ENCODE assay signal across 20 cellular contexts in genomic region chr1:228835456-228835855, GRCh38.
DNase-seq lines count a peak whose midpoint lies in the region; ATAC-seq, FAIRE-seq and TF ChIP-seq lines count a peak whose summit lies in the region.
"Had no signal": no experiment of that assay in that cellular context is flagged by ENCODE, and none has a peak within 500 bp of the region (broad histone marks: within the 10 kb centered on the region; RNA-seq: fewer than 3 reads in every experiment).

No MANE protein-coding gene starts in this region.

- TF ChIP-seq CTCF in HepG2 (CRISPR knock-in tag; IDR thresholded peaks at IDR 0.05) (no peak), right lobe of liver (IDR thresholded peaks at IDR 0.05) (no peak), dorsolateral prefrontal cortex (IDR thresholded peaks at IDR 0.05 in 54 of 56, conservative IDR thresholded peaks at IDR 0.05 in 2 of 56; ENCODE audit: low read depth in 1 of 56, partially characterized antibody in 56 of 56) (no peak), type B pancreatic cell (conservative IDR thresholded peaks at IDR 0.05) (no peak), A673 (conservative IDR thresholded peaks at IDR 0.05; ENCODE audit: low read depth, low read length) (no peak)

- H3K9ac ChIP-seq in HepG2 (ENCODE audit: insufficient read depth, low read depth, low read length) (no peak overlapping the region), trophoblast cell (ENCODE audit: low read length) (no peak overlapping the region)
- H3K9ac ChIP-seq: GM23248 had no signal

- no peak for TF ChIP-seq EP300 in HepG2 (IDR thresholded peaks at IDR 0.05; ENCODE audit: low read depth in 2 of 2, low read length in 2 of 2)
- TF ChIP-seq EP300 in HepG2 (CRISPR knock-in tag; IDR thresholded peaks at IDR 0.05; ENCODE audit: borderline replicate concordance): no peak

- H4K20me1 ChIP-seq in HepG2 (ENCODE audit: insufficient read depth, low read length): no peaks in the 10 kb centered on the region

- no peak overlapping the region for H2AK5ac ChIP-seq in trophoblast cell (ENCODE audit: low read length)

- no peaks in the 10 kb centered on the region; a peak in 1 of 5 replicates for H3K27me3 ChIP-seq in HepG2 (ENCODE audit: control insufficient read depth in 1 of 2, insufficient read depth in 2 of 2, low read length in 2 of 2)
- no peaks in the 10 kb centered on the region for H3K27me3 ChIP-seq in right lobe of liver
- H3K27me3 ChIP-seq in dorsolateral prefrontal cortex: peaks cover 0 to 9% (median 0%) of the 10 kb centered on the region in 45 donors
- H3K27me3 ChIP-seq in trophoblast cell (ENCODE audit: insufficient read depth, low read length): no peaks in the 10 kb centered on the region
- H3K27me3 ChIP-seq in A673 (replicated peaks; ENCODE audit: insufficient read depth, low read depth, low read length, poor library complexity): peaks cover 18% of the 10 kb centered on the region

- peaks cover 85% of the 10 kb centered on the region for H3K4me1 ChIP-seq in HepG2 (ENCODE audit: insufficient read depth, low read length)
- peaks cover 0 to 36% (median 17%) of the 10 kb centered on the region in 4 donors for H3K4me1 ChIP-seq in right lobe of liver
- peaks cover 27 to 38% of the 10 kb centered on the region in 2 experiments for H3K4me1 ChIP-seq in trophoblast cell (ENCODE audit: control insufficient read depth in 1 of 2, insufficient read depth in 2 of 2, low read length in 2 of 2)
- no peaks in the 10 kb centered on the region for H3K4me1 ChIP-seq in A673 (ENCODE audit: insufficient read depth, low read length, poor library complexity, severe bottlenecking)

- CTCF ChIA-PET in HepG2 (lab: Yijun Ruan, JAX; ENCODE audit: low intra/inter-chr PET ratio, low total read pairs) (no interaction called here), A673 (lab: Charles Lee) (no interaction called here)

- in situ Hi-C loops in HepG2 (cut with HindIII; ENCODE audit: extremely low pct_ligation_motif_present, low pct_unique_long_range_greater_than_20kb): no loop called here

- H2BK12ac ChIP-seq in trophoblast cell (ENCODE audit: low read length): peak overlapping the region; percentile 23

- no peak overlapping the region for H3K4me2 ChIP-seq in HepG2 (ENCODE audit: low read depth, low read length)
- no peak overlapping the region for H3K4me2 ChIP-seq in trophoblast cell (ENCODE audit: low read length)

- no peak overlapping the region for H4K8ac ChIP-seq in trophoblast cell (ENCODE audit: low read depth, low read length)

- ATAC-seq in HepG2 (no peak), right lobe of liver (no peak), GM19452 (IDR thresholded peaks at IDR 0.05; ENCODE audit: unreplicated experiment) (no peak)

- intact Hi-C loops in HepG2 (cut with micrococcal nuclease; ENCODE audit: unreplicated experiment): loop anchor here (5.0 to 10.0 kb wide), 2 partner anchors 102 to 299 kb away; no protein-coding TSS in a partner anchor
- intact Hi-C loops in right lobe of liver (cut with DNase I): no loop called here
- intact Hi-C loops in dorsolateral prefrontal cortex (cut with DNase I): loop anchor here (5.0 to 10.0 kb wide), 4 partner anchors 98 to 389 kb away; partner anchors contain the start of gene RHOU (in 1 of the 2)
- intact Hi-C loops in A673 (cut with micrococcal nuclease; ENCODE audit: unreplicated experiment): no loop called here

- H3K18ac ChIP-seq in trophoblast cell (ENCODE audit: low read length): no peak overlapping the region

- no TSS peak for BruUV-seq in HepG2 (replicated peaks; lab: Mats Ljungman, UMichigan)
- BruUV-seq in A673 (replicated peaks; lab: Mats Ljungman, UMichigan): no TSS peak

- H3K4me3 ChIP-seq in HepG2 (replicated peaks in 1 of 3; ENCODE audit: insufficient read depth in 1 of 3, low read depth in 2 of 3, low read length in 3 of 3) (no peak overlapping the region), right lobe of liver (no peak overlapping the region), dorsolateral prefrontal cortex (no peak overlapping the region), trophoblast cell (ENCODE audit: low read depth, low read length) (no peak overlapping the region), A673 (ENCODE audit: low read depth, low read length, poor library complexity, severe bottlenecking) (no peak overlapping the region)
- H3K4me3 ChIP-seq: GM23248 had no signal

- TF ChIP-seq POLR2A in HepG2 (IDR thresholded peaks at IDR 0.05; ENCODE audit: insufficient read depth in 1 of 2, low read depth in 2 of 2, low read length in 2 of 2): no peak
- TF ChIP-seq POLR2A in right lobe of liver (IDR thresholded peaks at IDR 0.05): no peak

- H2AFZ ChIP-seq in HepG2 (ENCODE audit: low read length) (no peak overlapping the region), trophoblast cell (ENCODE audit: insufficient read depth, low read length, poor library complexity) (no peak overlapping the region)
- H2AFZ ChIP-seq: GM23248 had no signal

- no peaks in the 10 kb centered on the region for H3K9me3 Mint-ChIP-seq in type B pancreatic cell
- H3K9me3 Mint-ChIP-seq: CD4-positive, alpha-beta memory T cell had no signal

- DNase-seq in HepG2 (ENCODE audit: low spot score) (no peak), right lobe of liver (no peak), dorsolateral prefrontal cortex (no peak), trophoblast cell (no peak), type B pancreatic cell (ENCODE audit: extremely low spot score, unreplicated experiment) (no peak), A673 (ENCODE audit: low spot score) (no peak), NCI-H510A (lab: John Stamatoyannopoulos, UW) (no peak)
- DNase-seq: CD4-positive, alpha-beta memory T cell; COR-L47; DMS153; DND-41; GM23248; H7; HCEC 1CT had no signal

- no peak overlapping the region for H2BK120ac ChIP-seq in trophoblast cell (ENCODE audit: insufficient read depth, low read length, poor library complexity)

- H3K9me3 ChIP-seq in HepG2 (ENCODE audit: low read length) (no peaks in the 10 kb centered on the region), right lobe of liver (no peaks in the 10 kb centered on the region), trophoblast cell (ENCODE audit: insufficient read depth, low read depth, low read length) (no peaks in the 10 kb centered on the region), A673 (ENCODE audit: low read depth, low read length, poor library complexity, severe bottlenecking) (no peaks in the 10 kb centered on the region)

- H3K4me3 Mint-ChIP-seq in type B pancreatic cell: no peak overlapping the region
- H3K4me3 Mint-ChIP-seq: CD4-positive, alpha-beta memory T cell had no signal

- no peaks in the 10 kb centered on the region for H3K79me2 ChIP-seq in HepG2 (ENCODE audit: insufficient read depth, low read length)
- H3K79me2 ChIP-seq in trophoblast cell (ENCODE audit: control insufficient read depth, insufficient read depth, low read length, poor library complexity): peaks cover 9% of the 10 kb centered on the region

- H3K36me3 ChIP-seq in HepG2 (replicated peaks in 1 of 2; ENCODE audit: control insufficient read depth in 1 of 2, insufficient read depth in 2 of 2, low read length in 2 of 2): no peaks in the 10 kb centered on the region; a peak in 1 of 5 replicates
- no peaks in the 10 kb centered on the region for H3K36me3 ChIP-seq in right lobe of liver
- H3K36me3 ChIP-seq in trophoblast cell (ENCODE audit: control insufficient read depth in 1 of 2, insufficient read depth in 2 of 2, low read length in 2 of 2): no peaks in the 10 kb centered on the region
- no peaks in the 10 kb centered on the region for H3K36me3 ChIP-seq in A673 (ENCODE audit: insufficient read depth, low read length, poor library complexity, severe bottlenecking)

- H3K27ac Mint-ChIP-seq in type B pancreatic cell: peak overlapping the region; percentile 93

- no peak overlapping the region for H4K12ac ChIP-seq in trophoblast cell (ENCODE audit: low read depth, low read length)

- H4K91ac ChIP-seq in trophoblast cell (ENCODE audit: low read depth, low read length): no peak overlapping the region

- H3K27ac ChIP-seq in HepG2 (ENCODE audit: extremely low read length, insufficient read depth, low read length) (peak overlapping the region; percentile 99), right lobe of liver (peak overlapping the region in 1 of 3 donors; percentile 91), dorsolateral prefrontal cortex (peak overlapping the region in 51 of 59 donors; percentile 12 to 99 (median 93)), trophoblast cell (ENCODE audit: low read depth, low read length) (no peak overlapping the region), A673 (ENCODE audit: low read depth, low read length, poor library complexity, severe bottlenecking) (no peak overlapping the region)
- H3K27ac ChIP-seq: GM23248 had no signal

- H3K14ac ChIP-seq in trophoblast cell (ENCODE audit: low read length): no peak overlapping the region

- TF ChIP-seq RAD21 in HepG2 (CRISPR knock-in tag; IDR thresholded peaks at IDR 0.05): no peak

- H3K79me1 ChIP-seq in trophoblast cell (ENCODE audit: low read length): peaks cover 38% of the 10 kb centered on the region

- POLR2A ChIA-PET in HepG2 (lab: Yijun Ruan, JAX): interaction anchor here (0.8 to 1.6 kb wide), 3 partner anchors 13 to 129 kb away, joined by 4 to 11 read pairs (median 8); no protein-coding TSS in a partner anchor
- POLR2A ChIA-PET in A673 (lab: Charles Lee; ENCODE audit: low non-redundant PET): no interaction called here

- H3K4ac ChIP-seq in trophoblast cell (ENCODE audit: low read depth, low read length): no peak overlapping the region

- no peak for FAIRE-seq in HepG2 (lab: Jason Lieb, UNC)
- FAIRE-seq: A204.1, G401.6, GM12892, GM19239, H1 had no signal

- WGBS in HepG2 (ENCODE audit: low lambda C conversion rate): 99% methylated on average over 5 of the region's 5 CpGs
- WGBS in right lobe of liver (ENCODE audit: insufficient coverage, low coverage, low lambda C conversion rate, missing lambda C conversion rate): 92% methylated on average over 4 of the region's 5 CpGs
- WGBS in trophoblast cell (ENCODE audit: extremely low coverage, insufficient coverage, insufficient read length): no CpG with 5 or more reads among the region's 5 CpGs

- no peak overlapping the region for H2BK5ac ChIP-seq in trophoblast cell (ENCODE audit: low read depth, low read length, poor library complexity)

- no peaks in the 10 kb centered on the region for H3K36me3 Mint-ChIP-seq in type B pancreatic cell
- H3K36me3 Mint-ChIP-seq: CD4-positive, alpha-beta memory T cell had no signal

- H3K4me1 Mint-ChIP-seq in type B pancreatic cell (ENCODE audit: unreplicated experiment): peaks cover 63% of the 10 kb centered on the region

- H3K23ac ChIP-seq in trophoblast cell (ENCODE audit: low read length): no peak overlapping the region

- H3K27me3 Mint-ChIP-seq in type B pancreatic cell: no peaks in the 10 kb centered on the region

TF ChIP-seq in HepG2, 621 proteins besides CTCF, POLR2A, EP300 and RAD21:
- TF ChIP-seq ZNF121 (CRISPR knock-in tag; IDR thresholded peaks at IDR 0.05): peak; percentile 85
- TF ChIP-seq ZNF737 (CRISPR knock-in tag; IDR thresholded peaks at IDR 0.05; ENCODE audit: borderline replicate concordance): no peak

Comparison
In these comparisons a context has a peak if more than half of its experiments do, and no peak if none do; other contexts are left out.
1. intact Hi-C loops: an anchor here in HepG2 (5.0 to 10.0 kb wide) and dorsolateral prefrontal cortex (5.0 to 10.0 kb wide); none called in right lobe of liver and A673.
2. H3K27ac ChIP-seq: peak in HepG2 (single experiment) and dorsolateral prefrontal cortex (51 of 59); none in trophoblast cell (single experiment) and A673 (single experiment).